20 cellular contexts compared by ENCODE assay signal in genomic region chr4:5999830-6000365, GRCh38. TPM values are rescaled to one million over a fixed set of nuclear protein-coding genes. Genes with fewer than 3 reads are reported as not detected.
DNase-seq lines count a peak whose midpoint lies in the region; ATAC-seq, FAIRE-seq and TF ChIP-seq lines count a peak whose summit lies in the region.
"Had no signal": no experiment of that assay in that cellular context is flagged by ENCODE, and none has a peak within 500 bp of the region (broad histone marks: within the 10 kb centered on the region; RNA-seq: fewer than 3 reads in every experiment).

No MANE protein-coding gene starts in this region.

- 76 to 86% (median 82%) methylated on average over 9 of the region's 9 CpGs for WGBS in heart left ventricle, 4 donors

- H3K27me3 ChIP-seq in heart left ventricle, result peaks cover 0 to 27% (median 0%) of the 10 kb centered on the region in 9 donors

- H3K4me1 Mint-ChIP-seq in activated CD4-positive, alpha-beta memory T cell treated with anti-CD3 and anti-CD28 coated beads for 36 hours (ENCODE audit: low read depth), result peaks cover 4% of the 10 kb centered on the region
- peaks cover 6% of the 10 kb centered on the region for H3K4me1 Mint-ChIP-seq in stimulated activated naive CD8-positive, alpha-beta T cell treated with anti-CD3 and anti-CD28 coated beads, Interleukin-15, amount 100 ng/mL, for 72 hours
- H3K4me1 Mint-ChIP-seq: H9 had no signal

- no peaks in the 10 kb centered on the region for H3K9me3 ChIP-seq in heart left ventricle
- no peaks in the 10 kb centered on the region for H3K9me3 ChIP-seq in kidney (ENCODE audit: control insufficient read depth in 1 of 2, low read length in 2 of 2)

- POLR2A ChIA-PET in activated CD4-positive, alpha-beta memory T cell treated with anti-CD3 and anti-CD28 coated beads for 36 hours (lab: Charles Lee), result no interaction called here

- no peak overlapping the region for H3K9ac ChIP-seq in kidney (ENCODE audit: low read length in 2 of 2)

- peaks cover 3% of the 10 kb centered on the region for H3K27me3 Mint-ChIP-seq in activated CD4-positive, alpha-beta memory T cell treated with anti-CD3 and anti-CD28 coated beads for 36 hours
- H3K27me3 Mint-ChIP-seq in stimulated activated naive CD8-positive, alpha-beta T cell treated with anti-CD3 and anti-CD28 coated beads, Interleukin-15, amount 100 ng/mL, for 72 hours, result peaks cover 23% of the 10 kb centered on the region

- H3K4me1 ChIP-seq in heart left ventricle, result no peaks in the 10 kb centered on the region
- peaks cover 0 to 6% of the 10 kb centered on the region in 2 donors for H3K4me1 ChIP-seq in kidney (ENCODE audit: control insufficient read depth in 1 of 2, insufficient read depth in 1 of 2, low read depth in 1 of 2, low read length in 2 of 2)

- H3K4me3 ChIP-seq in heart left ventricle, result no peak overlapping the region
- no peak overlapping the region for H3K4me3 ChIP-seq in kidney (ENCODE audit: low read length in 2 of 2)

- DNase-seq in cardiac septum (ENCODE audit: low spot score) (peak; percentile 66), heart left ventricle (no peak), kidney (peak; percentile 37), sciatic nerve (ENCODE audit: low spot score) (peak; percentile 12), CD1c-positive myeloid dendritic cell (ENCODE audit: extremely low spot score) (no peak), T1000 (lab: John Stamatoyannopoulos, UW) (no peak)
- DNase-seq in activated CD4-positive, alpha-beta memory T cell treated with anti-CD3 and anti-CD28 coated beads for 36 hours, result no peak
- no peak for DNase-seq in stimulated activated naive CD8-positive, alpha-beta T cell treated with anti-CD3 and anti-CD28 coated beads, Interleukin-15, amount 100 ng/mL, for 72 hours
- DNase-seq: Calu3; CD4-positive, alpha-beta T cell; DMS79; GOT3; H9; IMR-90 had no signal

- H3K36me3 Mint-ChIP-seq in activated CD4-positive, alpha-beta memory T cell treated with anti-CD3 and anti-CD28 coated beads for 36 hours, result no peaks in the 10 kb centered on the region

- H3K36me3 ChIP-seq in heart left ventricle, result no peaks in the 10 kb centered on the region
- H3K36me3 ChIP-seq in kidney (ENCODE audit: control insufficient read depth in 1 of 2, insufficient read depth in 2 of 2, low read length in 2 of 2), result no peaks in the 10 kb centered on the region

- H3K27ac Mint-ChIP-seq in activated CD4-positive, alpha-beta memory T cell treated with anti-CD3 and anti-CD28 coated beads for 36 hours, result no peak overlapping the region
- H3K27ac Mint-ChIP-seq in stimulated activated naive CD8-positive, alpha-beta T cell treated with anti-CD3 and anti-CD28 coated beads, Interleukin-15, amount 100 ng/mL, for 72 hours, result no peak overlapping the region
- H3K27ac Mint-ChIP-seq: CD4-positive, alpha-beta T cell; H9 had no signal

- no peaks in the 10 kb centered on the region for H3K9me3 Mint-ChIP-seq in activated CD4-positive, alpha-beta memory T cell treated with anti-CD3 and anti-CD28 coated beads for 36 hours
- no peaks in the 10 kb centered on the region for H3K9me3 Mint-ChIP-seq in stimulated activated naive CD8-positive, alpha-beta T cell treated with anti-CD3 and anti-CD28 coated beads, Interleukin-15, amount 100 ng/mL, for 72 hours
- H3K9me3 Mint-ChIP-seq: H9 had no signal

- TF ChIP-seq POLR2A in heart left ventricle (IDR thresholded peaks at IDR 0.05), result no peak

- TF ChIP-seq CTCF in heart left ventricle (IDR thresholded peaks at IDR 0.05) (no peak), kidney (IDR thresholded peaks at IDR 0.05; ENCODE audit: borderline replicate concordance, extremely low read depth, insufficient read depth) (no peak)

- CTCF ChIA-PET in activated CD4-positive, alpha-beta memory T cell treated with anti-CD3 and anti-CD28 coated beads for 36 hours (lab: Charles Lee), result interaction anchor here (0.8 to 5.5 kb wide), 11 partner anchors 9 to 547 kb away, joined by 3 to 104 read pairs (median 9); no protein-coding TSS in a partner anchor

- ATAC-seq in heart left ventricle, result no peak
- ATAC-seq in sciatic nerve, result no peak
- no peak for ATAC-seq in stimulated activated naive CD8-positive, alpha-beta T cell treated with anti-CD3 and anti-CD28 coated beads, Interleukin-15, amount 100 ng/mL, for 72 hours

- H3K4me3 Mint-ChIP-seq in activated CD4-positive, alpha-beta memory T cell treated with anti-CD3 and anti-CD28 coated beads for 36 hours, result no peak overlapping the region
- no peak overlapping the region for H3K4me3 Mint-ChIP-seq in stimulated activated naive CD8-positive, alpha-beta T cell treated with anti-CD3 and anti-CD28 coated beads, Interleukin-15, amount 100 ng/mL, for 72 hours
- H3K4me3 Mint-ChIP-seq: CD4-positive, alpha-beta T cell; H9 had no signal

- intact Hi-C loops in cardiac septum (cut with DNase I), result loop anchor here (5.0 kb wide), 2 partner anchors 87 to 327 kb away; no protein-coding TSS in a partner anchor
- intact Hi-C loops in heart left ventricle (cut with DNase I), result loop anchor here in 9 of 10 donors (2.0 to 10.0 kb wide), 5 partner anchors 87 to 327 kb away; no protein-coding TSS in a partner anchor
- intact Hi-C loops in kidney (cut with DNase I), result no loop called here
- intact Hi-C loops in sciatic nerve (cut with DNase I), result no loop called here
- intact Hi-C loops in activated CD4-positive, alpha-beta memory T cell treated with anti-CD3 and anti-CD28 coated beads for 36 hours (cut with micrococcal nuclease), result loop anchor here (5.0 kb wide), 1 partner anchor 252 kb away; no protein-coding TSS in a partner anchor

- no peak for FAIRE-seq in kidney (lab: Jason Lieb, UNC)
- FAIRE-seq: G401.6, GM12891 had no signal

- no peak overlapping the region for H3K27ac ChIP-seq in heart left ventricle
- no peak overlapping the region for H3K27ac ChIP-seq in kidney (ENCODE audit: low read depth in 2 of 2, low read length in 2 of 2)
- H3K27ac ChIP-seq: 22Rv1 had no signal

RNA-seq across cellular contexts. Expression of gene C4orf50, which starts 18.3 kb away (rescaled TPM):
- total RNA-seq in cardiac septum, result 0.03 TPM
- under 1 TPM in 2 of 9 donors, not detected in 7; 0.05 to 0.11 TPM for total RNA-seq in heart left ventricle
- not detected for polyA plus RNA-seq in heart left ventricle
- total RNA-seq in kidney, result 0.16 TPM
- not detected for polyA plus RNA-seq in kidney (ENCODE audit: insufficient read depth, low read depth, low replicate concordance)
- 0.09 TPM for total RNA-seq in sciatic nerve
- total RNA-seq in activated CD4-positive, alpha-beta memory T cell treated with anti-CD3 and anti-CD28 coated beads for 36 hours, result under 1 TPM; 0.07 to 0.10 TPM
- total RNA-seq: A673, Calu3, HT-29, IMR-90 had no signal
- polyA plus RNA-seq: BJ, IMR-90 had no signal

Comparison
In these comparisons a context has a peak if more than half of its experiments do, and no peak if none do; other contexts are left out.
1. DNase-seq: peak in cardiac septum (single experiment), kidney (single experiment) and sciatic nerve (single experiment); none in heart left ventricle (0 of 5), activated CD4-positive, alpha-beta memory T cell treated with anti-CD3 and anti-CD28 coated beads for 36 hours (single experiment), CD1c-positive myeloid dendritic cell (single experiment), stimulated activated naive CD8-positive, alpha-beta T cell treated with anti-CD3 and anti-CD28 coated beads, Interleukin-15, amount 100 ng/mL, for 72 hours (0 of 2) and T1000 (single experiment).
2. intact Hi-C loops: an anchor here in cardiac septum (5.0 kb wide), heart left ventricle (2.0 to 10.0 kb wide) and activated CD4-positive, alpha-beta memory T cell treated with anti-CD3 and anti-CD28 coated beads for 36 hours (5.0 kb wide); none called in kidney and sciatic nerve.